ENCODE assay signal across 1 cellular context in the genomic region with DNA sequence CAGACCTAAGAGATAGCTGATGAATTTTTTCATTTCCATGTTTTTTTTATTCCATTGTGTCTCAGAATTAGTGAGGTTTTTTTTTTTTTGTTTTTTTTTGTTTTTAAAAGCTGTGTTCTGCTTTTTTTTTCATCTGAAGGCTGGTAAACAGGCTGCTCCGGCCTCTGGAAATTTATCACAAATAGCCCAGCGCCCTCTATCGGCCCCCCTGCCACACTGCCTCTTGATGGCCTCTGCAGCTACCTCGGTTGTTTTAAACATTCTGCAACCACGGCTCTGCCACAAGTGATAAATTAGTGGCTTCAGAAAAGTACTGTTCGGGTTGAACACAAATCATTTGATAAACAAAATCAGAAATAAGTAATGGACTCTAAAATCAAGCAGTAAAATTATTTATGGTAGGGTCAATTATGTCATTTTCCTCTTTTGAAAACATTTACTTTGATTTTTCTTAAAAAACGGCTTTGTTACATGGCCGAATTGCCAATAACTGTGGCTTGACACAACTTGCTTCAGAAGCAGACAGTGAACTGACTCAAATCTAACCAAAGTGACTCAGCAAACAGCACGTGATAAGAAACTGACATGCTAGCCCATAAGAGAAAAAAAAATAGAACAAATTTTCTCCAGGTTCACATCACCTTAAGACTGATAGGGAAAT.
TF ChIP-seq lines count a peak whose summit lies in the region.

No MANE protein-coding gene starts in this region.

TF ChIP-seq in K562, 482 proteins besides CTCF, POLR2A, EP300 and RAD21 (continued from another document):
- TF ChIP-seq PURB (CRISPR knock-in tag; IDR thresholded peaks at IDR 0.05; ENCODE audit: low read depth) (no peak), CBX5 (IDR thresholded peaks at IDR 0.05; ENCODE audit: borderline replicate concordance, low read depth) (no peak), MAFF (IDR thresholded peaks at IDR 0.05; ENCODE audit: low read length) (peak; percentile 61), ZNF431 (CRISPR knock-in tag; IDR thresholded peaks at IDR 0.05) (no peak), TGIF2 (CRISPR knock-in tag; IDR thresholded peaks at IDR 0.05) (no peak), MAFK (IDR thresholded peaks at IDR 0.05; ENCODE audit: low read length) (peak; percentile 56), MAFG (tag; conservative IDR thresholded peaks at IDR 0.05) (peak; percentile 75), ZNF197 (CRISPR knock-in tag; IDR thresholded peaks at IDR 0.05; ENCODE audit: low read depth) (no peak), MEIS2 (IDR thresholded peaks at IDR 0.05; ENCODE audit: partially characterized antibody) (peak; percentile 14), MBD2 (IDR thresholded peaks at IDR 0.05; ENCODE audit: borderline replicate concordance, low read depth) (no peak), SMARCA4 (IDR thresholded peaks at IDR 0.05) (0 out of 2 replicates have a peak, but pooled peaks have one; percentile 21)
- TF ChIP-seq, protein P1, sequence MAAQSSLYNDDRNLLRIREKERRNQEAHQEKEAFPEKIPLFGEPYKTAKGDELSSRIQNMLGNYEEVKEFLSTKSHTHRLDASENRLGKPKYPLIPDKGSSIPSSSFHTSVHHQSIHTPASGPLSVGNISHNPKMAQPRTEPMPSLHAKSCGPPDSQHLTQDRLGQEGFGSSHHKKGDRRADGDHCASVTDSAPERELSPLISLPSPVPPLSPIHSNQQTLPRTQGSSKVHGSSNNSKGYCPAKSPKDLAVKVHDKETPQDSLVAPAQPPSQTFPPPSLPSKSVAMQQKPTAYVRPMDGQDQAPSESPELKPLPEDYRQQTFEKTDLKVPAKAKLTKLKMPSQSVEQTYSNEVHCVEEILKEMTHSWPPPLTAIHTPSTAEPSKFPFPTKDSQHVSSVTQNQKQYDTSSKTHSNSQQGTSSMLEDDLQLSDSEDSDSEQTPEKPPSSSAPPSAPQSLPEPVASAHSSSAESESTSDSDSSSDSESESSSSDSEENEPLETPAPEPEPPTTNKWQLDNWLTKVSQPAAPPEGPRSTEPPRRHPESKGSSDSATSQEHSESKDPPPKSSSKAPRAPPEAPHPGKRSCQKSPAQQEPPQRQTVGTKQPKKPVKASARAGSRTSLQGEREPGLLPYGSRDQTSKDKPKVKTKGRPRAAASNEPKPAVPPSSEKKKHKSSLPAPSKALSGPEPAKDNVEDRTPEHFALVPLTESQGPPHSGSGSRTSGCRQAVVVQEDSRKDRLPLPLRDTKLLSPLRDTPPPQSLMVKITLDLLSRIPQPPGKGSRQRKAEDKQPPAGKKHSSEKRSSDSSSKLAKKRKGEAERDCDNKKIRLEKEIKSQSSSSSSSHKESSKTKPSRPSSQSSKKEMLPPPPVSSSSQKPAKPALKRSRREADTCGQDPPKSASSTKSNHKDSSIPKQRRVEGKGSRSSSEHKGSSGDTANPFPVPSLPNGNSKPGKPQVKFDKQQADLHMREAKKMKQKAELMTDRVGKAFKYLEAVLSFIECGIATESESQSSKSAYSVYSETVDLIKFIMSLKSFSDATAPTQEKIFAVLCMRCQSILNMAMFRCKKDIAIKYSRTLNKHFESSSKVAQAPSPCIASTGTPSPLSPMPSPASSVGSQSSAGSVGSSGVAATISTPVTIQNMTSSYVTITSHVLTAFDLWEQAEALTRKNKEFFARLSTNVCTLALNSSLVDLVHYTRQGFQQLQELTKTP (IDR thresholded peaks at IDR 0.05; ENCODE audit: low read depth in 1 of 2, partially characterized antibody in 2 of 2), result no peak
- TF ChIP-seq, protein P2, sequence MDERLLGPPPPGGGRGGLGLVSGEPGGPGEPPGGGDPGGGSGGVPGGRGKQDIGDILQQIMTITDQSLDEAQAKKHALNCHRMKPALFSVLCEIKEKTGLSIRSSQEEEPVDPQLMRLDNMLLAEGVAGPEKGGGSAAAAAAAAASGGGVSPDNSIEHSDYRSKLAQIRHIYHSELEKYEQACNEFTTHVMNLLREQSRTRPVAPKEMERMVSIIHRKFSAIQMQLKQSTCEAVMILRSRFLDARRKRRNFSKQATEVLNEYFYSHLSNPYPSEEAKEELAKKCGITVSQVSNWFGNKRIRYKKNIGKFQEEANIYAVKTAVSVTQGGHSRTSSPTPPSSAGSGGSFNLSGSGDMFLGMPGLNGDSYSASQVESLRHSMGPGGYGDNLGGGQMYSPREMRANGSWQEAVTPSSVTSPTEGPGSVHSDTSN (CRISPR knock-in tag; IDR thresholded peaks at IDR 0.05; ENCODE audit: low read depth), result no peak
- TF ChIP-seq, protein P2 (tag; conservative IDR thresholded peaks at IDR 0.05; ENCODE audit: low read depth), result peak; percentile 15
